ENCODE assay signal across 1 cellular context in the genomic region with DNA sequence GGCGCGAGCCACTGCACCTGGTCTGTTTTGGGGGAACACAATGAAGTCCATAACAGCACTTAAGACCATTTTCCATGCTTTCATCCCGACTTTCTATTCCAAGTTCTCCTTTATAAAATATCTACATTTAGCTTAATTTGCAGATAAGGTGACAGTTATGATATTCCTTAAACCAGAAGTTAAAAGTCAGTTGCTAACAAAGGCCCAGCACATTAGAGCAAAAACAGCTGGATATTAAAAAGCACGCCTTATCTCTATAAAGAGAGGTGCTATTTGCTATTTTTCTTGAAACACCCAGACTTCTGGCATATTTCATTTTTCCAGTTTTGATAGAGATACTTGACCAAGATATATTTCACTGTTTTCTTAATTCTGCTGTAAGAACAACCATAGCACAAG.
TF ChIP-seq lines count a peak whose summit lies in the region.

No MANE protein-coding gene starts in this region.

TF ChIP-seq in GM12878, 131 proteins besides CTCF, POLR2A, EP300 and RAD21:
- TF ChIP-seq MTA3 (IDR thresholded peaks at IDR 0.05; ENCODE audit: borderline replicate concordance, low read length), result no peak
- TF ChIP-seq IKZF1 (conservative IDR thresholded peaks at IDR 0.05), result no peak
- TF ChIP-seq SPI1 (IDR thresholded peaks at IDR 0.05; ENCODE audit: borderline replicate concordance, insufficient read depth, low read depth, low read length), result no peak
- no peak for TF ChIP-seq BHLHE40 (IDR thresholded peaks at IDR 0.05; ENCODE audit: borderline replicate concordance in 1 of 2, low read depth in 2 of 2, low read length in 1 of 2)
- TF ChIP-seq MTA2 (IDR thresholded peaks at IDR 0.05; ENCODE audit: low read depth), result no peak
- TF ChIP-seq IRF4 (IDR thresholded peaks at IDR 0.05; ENCODE audit: low read depth, low read length), result no peak
- TF ChIP-seq WRNIP1 (IDR thresholded peaks at IDR 0.05; ENCODE audit: borderline replicate concordance, low read depth, low read length), result no peak
- no peak for TF ChIP-seq BMI1 (IDR thresholded peaks at IDR 0.05; ENCODE audit: borderline replicate concordance)
- no peak for TF ChIP-seq NR2C2 (IDR thresholded peaks at IDR 0.05; ENCODE audit: borderline replicate concordance, control insufficient read depth, insufficient read length, low read depth)
